Comparison of ENCODE assay signal across 23 cellular contexts in the genomic region with DNA sequence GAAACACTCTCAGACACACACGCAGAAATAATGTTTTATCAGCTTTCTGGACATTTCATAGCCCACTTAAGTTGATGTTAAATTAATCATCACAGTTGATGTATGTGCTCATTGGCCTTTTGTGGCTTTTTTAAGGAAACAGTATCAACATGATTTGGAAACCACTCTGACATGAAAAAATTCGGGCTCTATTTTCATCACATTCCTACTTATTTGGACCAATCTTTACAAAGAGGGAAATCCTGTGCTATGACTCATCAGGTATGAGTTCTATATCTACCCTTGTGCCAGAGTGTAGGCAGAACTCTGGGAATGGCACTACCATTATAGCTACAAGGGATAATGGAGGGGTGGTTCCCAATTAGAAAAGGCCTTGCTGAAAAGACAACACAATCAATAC.
DNase-seq lines count a peak whose midpoint lies in the region; ATAC-seq, FAIRE-seq and TF ChIP-seq lines count a peak whose summit lies in the region.
"Had no signal": no experiment of that assay in that cellular context is flagged by ENCODE, and none has a peak within 500 bp of the region (broad histone marks: within the 10 kb centered on the region; RNA-seq: fewer than 3 reads in every experiment).

No MANE protein-coding gene starts in this region.

- H3K4me1 ChIP-seq in neural progenitor cell, result no peaks in the 10 kb centered on the region
- H3K4me1 ChIP-seq: heart left ventricle, psoas muscle, upper lobe of left lung had no signal

- TF ChIP-seq CTCF in bronchial epithelial cell (IDR thresholded peaks at IDR 0.05; ENCODE audit: insufficient read depth, low read length, severe bottlenecking), result no peak
- TF ChIP-seq CTCF in neural progenitor cell (IDR thresholded peaks at IDR 0.05), result no peak

- H4K20me1 ChIP-seq in neural progenitor cell (ENCODE audit: low read depth), result no peaks in the 10 kb centered on the region

- H3K9ac ChIP-seq in neural progenitor cell, result no peak overlapping the region

- no peaks in the 10 kb centered on the region for H3K4me1 Mint-ChIP-seq in neural progenitor cell
- H3K4me1 Mint-ChIP-seq: CD8-positive, alpha-beta memory T cell; IgD-negative memory B cell; stimulated activated naive B cell treated with anti-CD40 and anti-IgM and Interleukin-4, amounts not matched to agents 10 μg/mL and 1 μg/mL and 100 μg/mL, for 72 hours had no signal

- no peak for ATAC-seq in HG03095 (IDR thresholded peaks at IDR 0.05; ENCODE audit: unreplicated experiment)
- no peak for ATAC-seq in HG02852 (IDR thresholded peaks at IDR 0.05; ENCODE audit: unreplicated experiment)
- ATAC-seq: heart left ventricle; naive thymus-derived CD4-positive, alpha-beta T cell; Panc1; psoas muscle; stimulated activated naive B cell treated with anti-CD40 and anti-IgM and Interleukin-4, amounts not matched to agents 10 μg/mL and 1 μg/mL and 100 μg/mL, for 72 hours had no signal

- H3K9me3 ChIP-seq in neural progenitor cell (ENCODE audit: low read depth), result no peaks in the 10 kb centered on the region
- H3K9me3 ChIP-seq: heart left ventricle, psoas muscle, upper lobe of left lung had no signal

- no peaks in the 10 kb centered on the region for H3K27me3 Mint-ChIP-seq in neural progenitor cell (ENCODE audit: insufficient read depth, low read depth)
- H3K27me3 Mint-ChIP-seq: dendritic cell treated with granulocyte-macrophage colony-stimulating factor and Interleukin-4, amounts not matched to agents 40 ng/mL and 50 ng/mL, for 4 days; IgD-negative memory B cell; naive thymus-derived CD4-positive, alpha-beta T cell; stimulated activated naive B cell treated with anti-CD40 and anti-IgM and Interleukin-4, amounts not matched to agents 10 μg/mL and 1 μg/mL and 100 μg/mL, for 72 hours had no signal

- no peak overlapping the region for H3K27ac Mint-ChIP-seq in neural progenitor cell
- H3K27ac Mint-ChIP-seq: CD8-positive, alpha-beta memory T cell; dendritic cell treated with granulocyte-macrophage colony-stimulating factor and Interleukin-4, amounts not matched to agents 40 ng/mL and 50 ng/mL, for 4 days; IgD-negative memory B cell; stimulated activated naive B cell treated with anti-CD40 and anti-IgM and Interleukin-4, amounts not matched to agents 10 μg/mL and 1 μg/mL and 100 μg/mL, for 72 hours had no signal

- DNase-seq in AG08396 (ENCODE audit: low spot score), result peak; percentile 7
- DNase-seq in HTR-8/SVneo (ENCODE audit: insufficient read length, low spot score), result peak; percentile 9
- DNase-seq in bronchial epithelial cell (ENCODE audit: low read depth), result peak; percentile 22
- peak; percentile 75 for DNase-seq in iris pigment epithelial cell (ENCODE audit: low read depth)
- no peak for DNase-seq in NCI-H1048 (lab: John Stamatoyannopoulos, UW)
- no peak for DNase-seq in neural progenitor cell (ENCODE audit: low spot score)
- DNase-seq: activated CD4-positive, alpha-beta T cell treated with anti-CD3 and anti-CD28 coated beads for 1 hour; anterior cingulate cortex; CD8-positive, alpha-beta memory T cell; DND-41; heart left ventricle; naive thymus-derived CD4-positive, alpha-beta T cell; NCI-H82; psoas muscle; stimulated activated CD4-positive, alpha-beta T cell treated with anti-CD3 and anti-CD28 coated beads, Interleukin-12 subunit alpha, Interleukin-12 subunit beta, amount 100 ng/mL, for 4 hours; stimulated activated naive B cell treated with anti-CD40 and anti-IgM and Interleukin-4, amounts not matched to agents 10 μg/mL and 1 μg/mL and 100 μg/mL, for 72 hours; upper lobe of left lung had no signal

- no peaks in the 10 kb centered on the region for H3F3A ChIP-seq in neural progenitor cell (ENCODE audit: low read depth)

- H3K4me3 ChIP-seq in bronchial epithelial cell (ENCODE audit: low read depth, low read length) (no peak overlapping the region), neural progenitor cell (no peak overlapping the region)
- H3K4me3 ChIP-seq: heart left ventricle, lung, psoas muscle, upper lobe of left lung had no signal

- H3K36me3 ChIP-seq in bronchial epithelial cell (ENCODE audit: control insufficient read depth, insufficient read depth, low read length) (no peaks in the 10 kb centered on the region), neural progenitor cell (no peaks in the 10 kb centered on the region)
- H3K36me3 ChIP-seq: heart left ventricle, upper lobe of left lung had no signal

- FAIRE-seq in HTR-8/SVneo (lab: Jason Lieb, UNC), result peak; percentile 68
- no peak for FAIRE-seq in bronchial epithelial cell (lab: Jason Lieb, UNC)

- no peak overlapping the region for H2AFZ ChIP-seq in neural progenitor cell (replicated peaks)

- no peaks in the 10 kb centered on the region for H3K9me3 Mint-ChIP-seq in neural progenitor cell
- H3K9me3 Mint-ChIP-seq: CD8-positive, alpha-beta memory T cell; IgD-negative memory B cell had no signal

- no peaks in the 10 kb centered on the region for H3K27me3 ChIP-seq in bronchial epithelial cell (ENCODE audit: control insufficient read depth, insufficient read depth, low read length)
- H3K27me3 ChIP-seq in neural progenitor cell, result no peaks in the 10 kb centered on the region
- H3K27me3 ChIP-seq: heart left ventricle, upper lobe of left lung had no signal

- no peaks in the 10 kb centered on the region for H3K36me3 Mint-ChIP-seq in neural progenitor cell
- H3K36me3 Mint-ChIP-seq: IgD-negative memory B cell; stimulated activated naive B cell treated with anti-CD40 and anti-IgM and Interleukin-4, amounts not matched to agents 10 μg/mL and 1 μg/mL and 100 μg/mL, for 72 hours had no signal

- H3K4me3 Mint-ChIP-seq in neural progenitor cell, result no peak overlapping the region
- H3K4me3 Mint-ChIP-seq: CD8-positive, alpha-beta memory T cell; dendritic cell treated with granulocyte-macrophage colony-stimulating factor and Interleukin-4, amounts not matched to agents 40 ng/mL and 50 ng/mL, for 4 days; IgD-negative memory B cell; naive thymus-derived CD4-positive, alpha-beta T cell; stimulated activated naive B cell treated with anti-CD40 and anti-IgM and Interleukin-4, amounts not matched to agents 10 μg/mL and 1 μg/mL and 100 μg/mL, for 72 hours had no signal

- H3K4me2 ChIP-seq in neural progenitor cell, result no peak overlapping the region

- H3K79me2 ChIP-seq in neural progenitor cell (ENCODE audit: low read depth), result no peaks in the 10 kb centered on the region

- no peak overlapping the region for H3K27ac ChIP-seq in neural progenitor cell
- H3K27ac ChIP-seq: heart left ventricle, psoas muscle, upper lobe of left lung had no signal

Comparison
In these comparisons a context has a peak if more than half of its experiments do, and no peak if none do; other contexts are left out.
1. DNase-seq: peak in AG08396 (single experiment), HTR-8/SVneo (single experiment), bronchial epithelial cell (single experiment) and iris pigment epithelial cell (single experiment); none in NCI-H1048 (single experiment) and neural progenitor cell (single experiment).